13 cellular contexts compared by ENCODE assay signal in genomic region chr14:105857223-105857815, GRCh38.
A peak's percentile ranks its signal among the peaks of the same experiment; 100 is the strongest.
DNase-seq lines count a peak whose midpoint lies in the region; ATAC-seq and TF ChIP-seq lines count a peak whose summit lies in the region.
"Had no signal": no experiment of that assay in that cellular context is flagged by ENCODE, and none has a peak within 500 bp of the region (broad histone marks: within the 10 kb centered on the region; RNA-seq: fewer than 3 reads in every experiment).

No MANE protein-coding gene starts in this region.

- intact Hi-C loops in activated CD8-positive, alpha-beta T cell treated with anti-CD3 and anti-CD28 coated beads for 36 hours (cut with micrococcal nuclease) = no loop called here

- POLR2A ChIA-PET in activated CD8-positive, alpha-beta T cell treated with anti-CD3 and anti-CD28 coated beads for 36 hours (lab: Charles Lee) = no interaction called here

- H3K36me3 Mint-ChIP-seq in activated CD8-positive, alpha-beta T cell treated with anti-CD3 and anti-CD28 coated beads for 36 hours (ENCODE audit: low read depth) = peaks cover 7% of the 10 kb centered on the region
- H3K36me3 Mint-ChIP-seq in mesothelial cell of epicardium = peaks cover 9% of the 10 kb centered on the region

- ATAC-seq in activated CD8-positive, alpha-beta T cell treated with anti-CD3 and anti-CD28 coated beads for 36 hours = no peak
- ATAC-seq in foreskin keratinocyte = no peak
- ATAC-seq in HG02763 (IDR thresholded peaks at IDR 0.05; ENCODE audit: unreplicated experiment) = no peak
- no peak for ATAC-seq in HG02798 (IDR thresholded peaks at IDR 0.05; ENCODE audit: poor library complexity, unreplicated experiment)

- no peaks in the 10 kb centered on the region for H3K27me3 Mint-ChIP-seq in activated CD8-positive, alpha-beta T cell treated with anti-CD3 and anti-CD28 coated beads for 36 hours
- no peaks in the 10 kb centered on the region for H3K27me3 Mint-ChIP-seq in mesothelial cell of epicardium (ENCODE audit: low read depth)

- peak overlapping the region; percentile 77 for H3K4me3 Mint-ChIP-seq in activated CD8-positive, alpha-beta T cell treated with anti-CD3 and anti-CD28 coated beads for 36 hours
- no peak overlapping the region for H3K4me3 Mint-ChIP-seq in mesothelial cell of epicardium

- DNase-seq in 8988T (peak; percentile 6), mesothelial cell of epicardium (ENCODE audit: low spot score in 2 of 2, unreplicated experiment in 2 of 2) (peak; percentile 8 to 28), foreskin keratinocyte (no peak), GM19240 (ENCODE audit: insufficient read length, low spot score) (no peak)
- DNase-seq in activated CD8-positive, alpha-beta T cell treated with anti-CD3 and anti-CD28 coated beads for 36 hours = no peak
- DNase-seq: amniotic stem cell, C1 segment of cervical spinal cord, NCI-H2171 treated with DMSO at 0.1 percent for 48 hours had no signal

- peak; percentile 75 for TF ChIP-seq POLR2A in GM10847 (IDR thresholded peaks at IDR 0.05; ENCODE audit: extremely low read depth, insufficient read length)

- no peaks in the 10 kb centered on the region for H3K27me3 ChIP-seq in foreskin keratinocyte
- H3K27me3 ChIP-seq: hepatocyte had no signal

- TF ChIP-seq CTCF in activated CD8-positive, alpha-beta T cell treated with anti-CD3 and anti-CD28 coated beads for 36 hours (IDR thresholded peaks at IDR 0.05) = no peak
- TF ChIP-seq CTCF in mesothelial cell of epicardium (IDR thresholded peaks at IDR 0.05; ENCODE audit: unreplicated experiment) = no peak
- no peak for TF ChIP-seq CTCF in foreskin keratinocyte (conservative IDR thresholded peaks at IDR 0.05)

- no peaks in the 10 kb centered on the region for H3K4me1 ChIP-seq in foreskin keratinocyte

- H3K27ac ChIP-seq in foreskin keratinocyte = no peak overlapping the region
- H3K27ac ChIP-seq: hepatocyte, RWPE1 had no signal

- CTCF ChIA-PET in activated CD8-positive, alpha-beta T cell treated with anti-CD3 and anti-CD28 coated beads for 36 hours (lab: Charles Lee) = interaction anchor here (0.9 to 1.4 kb wide), 2 partner anchors 9 to 87 kb away, joined by 3 to 4 read pairs; no protein-coding TSS in a partner anchor

- no peaks in the 10 kb centered on the region for H3K9me3 Mint-ChIP-seq in activated CD8-positive, alpha-beta T cell treated with anti-CD3 and anti-CD28 coated beads for 36 hours
- H3K9me3 Mint-ChIP-seq in mesothelial cell of epicardium = peaks cover 32% of the 10 kb centered on the region

- peaks cover 53% of the 10 kb centered on the region for H3K4me1 Mint-ChIP-seq in activated CD8-positive, alpha-beta T cell treated with anti-CD3 and anti-CD28 coated beads for 36 hours (ENCODE audit: low read depth)
- no peaks in the 10 kb centered on the region for H3K4me1 Mint-ChIP-seq in mesothelial cell of epicardium

- H3K27ac Mint-ChIP-seq in activated CD8-positive, alpha-beta T cell treated with anti-CD3 and anti-CD28 coated beads for 36 hours = peak overlapping the region; percentile 52
- H3K27ac Mint-ChIP-seq in mesothelial cell of epicardium = no peak overlapping the region

Comparison
In these comparisons a context has a peak if more than half of its experiments do, and no peak if none do; other contexts are left out.
1. DNase-seq: peak in 8988T (single experiment) and mesothelial cell of epicardium (2 of 2); none in activated CD8-positive, alpha-beta T cell treated with anti-CD3 and anti-CD28 coated beads for 36 hours (single experiment), foreskin keratinocyte (0 of 2) and GM19240 (single experiment).